Comparison of ENCODE assay signal across 1 cellular context in the genomic region with DNA sequence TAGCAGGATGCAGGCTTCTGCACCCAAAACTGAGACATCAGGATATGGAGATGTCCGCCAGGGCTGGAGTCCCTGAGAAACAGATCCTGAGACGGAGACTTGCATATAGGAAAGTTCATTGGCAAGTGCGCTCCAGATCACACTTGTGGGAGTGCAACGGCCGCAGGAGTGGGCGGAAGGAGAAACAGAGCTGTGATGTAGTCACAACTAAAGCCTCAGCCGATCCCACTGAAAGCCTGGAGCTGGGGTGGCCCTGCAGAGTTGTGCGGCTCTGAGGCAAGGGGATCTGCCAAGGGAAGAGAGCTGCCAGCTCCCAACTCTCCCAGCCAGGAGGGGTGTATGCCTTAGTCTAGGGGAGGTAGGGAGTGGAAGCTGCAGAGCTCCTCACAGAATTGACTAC.
TF ChIP-seq lines count a peak whose summit lies in the region.

No MANE protein-coding gene starts in this region.

TF ChIP-seq in GM23338, 12 proteins besides CTCF, POLR2A, EP300 and RAD21 (continued from another document):
- TF ChIP-seq ZNF462 (CRISPR knock-in tag; IDR thresholded peaks at IDR 0.05) (no peak), STAT1 (IDR thresholded peaks at IDR 0.05; ENCODE audit: unreplicated experiment) (no peak), JUNB (IDR thresholded peaks at IDR 0.05; ENCODE audit: unreplicated experiment) (no peak), EZH2phosphoT487 (IDR thresholded peaks at IDR 0.05; ENCODE audit: unreplicated experiment) (no peak), NANOG (IDR thresholded peaks at IDR 0.05; ENCODE audit: borderline replicate concordance) (no peak)
